Comparison of ENCODE assay signal across 11 cellular contexts in the genomic region with DNA sequence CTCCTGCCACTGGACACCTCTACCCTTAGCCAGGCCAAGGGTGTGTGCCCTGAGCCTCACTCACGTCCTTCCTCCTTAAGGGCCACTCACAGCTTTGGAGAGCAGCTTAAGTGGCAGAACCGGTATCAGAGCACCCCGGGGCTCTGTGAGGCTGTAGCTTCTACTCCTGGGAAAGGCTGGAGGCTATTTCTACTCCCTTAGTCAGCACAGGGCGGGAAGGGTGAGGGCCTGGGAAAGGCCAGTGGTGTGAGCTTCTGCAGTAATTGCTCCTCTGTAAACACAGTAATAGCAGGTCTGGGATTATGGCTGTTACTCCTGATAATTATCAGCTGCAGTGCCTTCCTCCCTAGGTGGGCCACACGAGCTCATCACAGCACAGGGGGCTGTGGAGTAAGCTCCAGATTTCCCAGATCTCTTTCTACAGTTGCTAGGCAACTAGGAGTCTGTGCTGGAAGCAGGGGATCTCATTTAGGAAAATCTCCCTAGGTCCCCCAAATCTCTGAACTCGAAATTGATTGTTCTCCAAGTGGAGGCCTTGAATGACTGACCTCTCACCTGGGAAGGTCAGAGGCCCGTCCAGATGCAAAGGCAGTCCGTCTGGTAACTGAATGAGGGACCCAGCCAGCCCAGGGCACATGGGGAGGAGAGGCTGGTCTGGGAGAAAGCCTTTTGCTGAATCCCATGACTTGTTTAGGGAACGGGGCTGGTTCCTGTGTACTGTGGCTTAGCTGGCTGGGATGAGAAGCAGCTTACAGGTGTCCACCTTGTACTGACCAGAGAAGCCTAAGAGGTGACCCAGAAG. TPM values are rescaled to one million over a fixed set of nuclear protein-coding genes. Genes with fewer than 3 reads are reported as not detected.
DNase-seq lines count a peak whose midpoint lies in the region; ATAC-seq, FAIRE-seq and TF ChIP-seq lines count a peak whose summit lies in the region.
"Had no signal": no experiment of that assay in that cellular context is flagged by ENCODE, and none has a peak within 500 bp of the region (broad histone marks: within the 10 kb centered on the region; RNA-seq: fewer than 3 reads in every experiment).

No MANE protein-coding gene starts in this region.

- H3K9ac ChIP-seq in K562 (ENCODE audit: insufficient read depth in 1 of 2, low read depth in 2 of 2, low read length in 2 of 2): peak overlapping the region in 1 of 2 experiments; percentile 70; a peak in 2 of 4 replicates

- H3K27ac Mint-ChIP-seq in Caco-2 (ENCODE audit: unreplicated experiment): peak overlapping the region; percentile 95
- H3K27ac Mint-ChIP-seq in T-helper 2 cell treated with Interferon-gamma antibody and Interleukin-4, amounts not matched to agents 5 μg/mL and 100 μg/mL, for 36 hours: no peak overlapping the region
- no peak overlapping the region for H3K27ac Mint-ChIP-seq in activated naive CD4-positive, alpha-beta T cell treated with anti-CD3 and anti-CD28 coated beads for 36 hours
- H3K27ac Mint-ChIP-seq: activated CD8-positive, alpha-beta T cell treated with anti-CD3 and anti-CD28 coated beads, Interleukin-2, amount 10 ng/mL, durations not matched to agents 7 days and 5 days had no signal

- TF ChIP-seq CTCF in Caco-2 (IDR thresholded peaks at IDR 0.05; ENCODE audit: insufficient read depth in 1 of 2, low read depth in 1 of 2, low read length in 1 of 2, severe bottlenecking in 1 of 2, unreplicated experiment in 1 of 2) (no peak), LNCaP clone FGC (IDR thresholded peaks at IDR 0.05; ENCODE audit: control insufficient read depth, extremely low read depth, insufficient read depth) (no peak), K562 (IDR thresholded peaks at IDR 0.05 in 2 of 3, conservative IDR thresholded peaks at IDR 0.05 in 1 of 3; ENCODE audit: insufficient read depth in 2 of 3, low read depth in 1 of 3, low read length in 3 of 3) (no peak), mucosa of descending colon (IDR thresholded peaks at IDR 0.05) (no peak)

- H3K9me3 Mint-ChIP-seq in Caco-2 (ENCODE audit: unreplicated experiment): no peaks in the 10 kb centered on the region
- H3K9me3 Mint-ChIP-seq in T-helper 2 cell treated with Interferon-gamma antibody and Interleukin-4, amounts not matched to agents 5 μg/mL and 100 μg/mL, for 36 hours: no peaks in the 10 kb centered on the region
- H3K9me3 Mint-ChIP-seq in activated naive CD4-positive, alpha-beta T cell treated with anti-CD3 and anti-CD28 coated beads for 36 hours: no peaks in the 10 kb centered on the region
- H3K9me3 Mint-ChIP-seq: central memory CD8-positive, alpha-beta T cell had no signal

- TF ChIP-seq EP300 in K562 (IDR thresholded peaks at IDR 0.05; ENCODE audit: low read length): no peak

- H2AFZ ChIP-seq in K562 (ENCODE audit: low read depth, low read length): no peak overlapping the region

- in situ Hi-C loops in K562 (cut with MboI): no loop called here

- H3K27ac ChIP-seq in K562 (ENCODE audit: extremely low read depth, low read depth, low read length): no peak overlapping the region

- FAIRE-seq in K562 (lab: Jason Lieb, UNC): no peak

- ATAC-seq in K562: peak; percentile 15; the same call in 2 of the 3 replicates
- peak; percentile 79 for ATAC-seq in mucosa of descending colon
- ATAC-seq in GM19328 (IDR thresholded peaks at IDR 0.05; ENCODE audit: unreplicated experiment): no peak
- ATAC-seq: activated CD8-positive, alpha-beta T cell treated with anti-CD3 and anti-CD28 coated beads, Interleukin-2, amount 10 ng/mL, durations not matched to agents 7 days and 5 days had no signal

- no peaks in the 10 kb centered on the region for H3K36me3 ChIP-seq in Caco-2 (ENCODE audit: control insufficient read depth, insufficient read depth, low read length)
- H3K36me3 ChIP-seq in K562 (ENCODE audit: control insufficient read depth, insufficient read depth, low read length): no peaks in the 10 kb centered on the region
- H3K36me3 ChIP-seq in mucosa of descending colon (ENCODE audit: low read depth): no peaks in the 10 kb centered on the region

- peaks cover 9% of the 10 kb centered on the region for H3K36me3 Mint-ChIP-seq in Caco-2 (ENCODE audit: insufficient read depth, unreplicated experiment)
- H3K36me3 Mint-ChIP-seq in T-helper 2 cell treated with Interferon-gamma antibody and Interleukin-4, amounts not matched to agents 5 μg/mL and 100 μg/mL, for 36 hours (ENCODE audit: low read depth): no peaks in the 10 kb centered on the region
- H3K36me3 Mint-ChIP-seq in activated naive CD4-positive, alpha-beta T cell treated with anti-CD3 and anti-CD28 coated beads for 36 hours (ENCODE audit: low read depth): no peaks in the 10 kb centered on the region

- 23% methylated on average over 9 of the region's 9 CpGs for WGBS in K562 (ENCODE audit: insufficient coverage, low coverage, missing lambda C conversion rate)

- H3K4me3 Mint-ChIP-seq in Caco-2 (ENCODE audit: unreplicated experiment): peak overlapping the region; percentile 43
- no peak overlapping the region for H3K4me3 Mint-ChIP-seq in T-helper 2 cell treated with Interferon-gamma antibody and Interleukin-4, amounts not matched to agents 5 μg/mL and 100 μg/mL, for 36 hours
- H3K4me3 Mint-ChIP-seq in activated naive CD4-positive, alpha-beta T cell treated with anti-CD3 and anti-CD28 coated beads for 36 hours: no peak overlapping the region
- H3K4me3 Mint-ChIP-seq: activated CD8-positive, alpha-beta T cell treated with anti-CD3 and anti-CD28 coated beads, Interleukin-2, amount 10 ng/mL, durations not matched to agents 7 days and 5 days; central memory CD8-positive, alpha-beta T cell had no signal

- DNase-seq in Caco-2 (peak; percentile 80 to 92), LNCaP clone FGC (ENCODE audit: low read depth) (peak; percentile 73), K562 (ENCODE audit: extremely low read depth in 1 of 4, low spot score in 3 of 4) (no peak), mucosa of descending colon (peak in 1 of 3 donors; percentile 32)
- DNase-seq in T-helper 2 cell treated with Interferon-gamma antibody and Interleukin-4, amounts not matched to agents 5 μg/mL and 100 μg/mL, for 36 hours (ENCODE audit: low spot score): no peak
- no peak for DNase-seq in activated naive CD4-positive, alpha-beta T cell treated with anti-CD3 and anti-CD28 coated beads for 36 hours
- no peak for DNase-seq in activated CD4-positive, alpha-beta T cell treated with anti-CD3 and anti-CD28 coated beads for 4 hours
- DNase-seq: activated CD8-positive, alpha-beta T cell treated with anti-CD3 and anti-CD28 coated beads, Interleukin-2, amount 10 ng/mL, durations not matched to agents 7 days and 5 days; stimulated activated CD4-positive, alpha-beta T cell treated with anti-CD3 and anti-CD28 coated beads, Interleukin-1b, Interleukin-23, amount 100 ng/mL, for 48 hours had no signal

- TF ChIP-seq POLR2A in K562 (conservative IDR thresholded peaks at IDR 0.05): no peak

- CTCF ChIA-PET in Caco-2 (lab: Charles Lee): interaction anchor here (0.6 to 1.5 kb wide), 5 partner anchors 13 to 236 kb away, joined by 3 to 9 read pairs (median 4); no protein-coding TSS in a partner anchor
- CTCF ChIA-PET in K562 (lab: Yijun Ruan, JAX; ENCODE audit: low intra/inter-chr PET ratio): no interaction called here
- CTCF ChIA-PET in activated naive CD4-positive, alpha-beta T cell treated with anti-CD3 and anti-CD28 coated beads for 36 hours (lab: Charles Lee): interaction anchor here (0.6 to 1.4 kb wide), 5 partner anchors 13 to 271 kb away, joined by 3 to 4 read pairs (median 3); no protein-coding TSS in a partner anchor

- BruUV-seq in Caco-2 (replicated peaks; lab: Mats Ljungman, UMichigan): no TSS peak
- BruUV-seq in K562 (replicated peaks; lab: Mats Ljungman, UMichigan): no TSS peak

- H3K27me3 Mint-ChIP-seq in Caco-2 (ENCODE audit: insufficient read depth, unreplicated experiment): no peaks in the 10 kb centered on the region
- H3K27me3 Mint-ChIP-seq in T-helper 2 cell treated with Interferon-gamma antibody and Interleukin-4, amounts not matched to agents 5 μg/mL and 100 μg/mL, for 36 hours (ENCODE audit: low read depth): peaks cover 2% of the 10 kb centered on the region
- no peaks in the 10 kb centered on the region for H3K27me3 Mint-ChIP-seq in activated naive CD4-positive, alpha-beta T cell treated with anti-CD3 and anti-CD28 coated beads for 36 hours (ENCODE audit: low read depth)

- no peak for TF ChIP-seq RAD21 in K562 (CRISPR knock-in tag; conservative IDR thresholded peaks at IDR 0.05 in 1 of 2, IDR thresholded peaks at IDR 0.05 in 1 of 2)

- no peaks in the 10 kb centered on the region for H3K9me1 ChIP-seq in K562 (ENCODE audit: control insufficient read depth, insufficient read depth, low read length)

- intact Hi-C loops in Caco-2 (cut with micrococcal nuclease; ENCODE audit: unreplicated experiment) (loop anchor here (2.0 kb wide), 2 partner anchors 13 to 17 kb away; no protein-coding TSS in a partner anchor), K562 (cut with micrococcal nuclease) (no loop called here), mucosa of descending colon (cut with DNase I, micrococcal nuclease) (no loop called here)
- intact Hi-C loops in activated naive CD4-positive, alpha-beta T cell treated with anti-CD3 and anti-CD28 coated beads for 36 hours (cut with micrococcal nuclease): no loop called here

- H3K27me3 ChIP-seq in Caco-2 (replicated peaks; ENCODE audit: control insufficient read depth, insufficient read depth, low read length): no peaks in the 10 kb centered on the region
- no peaks in the 10 kb centered on the region for H3K27me3 ChIP-seq in K562 (ENCODE audit: control insufficient read depth in 2 of 2, insufficient read depth in 2 of 2, low read length in 2 of 2)

- peaks cover 6% of the 10 kb centered on the region; the same call in 1 of the 2 replicates for H3K9me3 ChIP-seq in Caco-2
- H3K9me3 ChIP-seq in K562 (replicated peaks; ENCODE audit: control insufficient read depth, insufficient read depth, low read depth, low read length): no peaks in the 10 kb centered on the region; the same call in 1 of the 2 replicates
- no peaks in the 10 kb centered on the region for H3K9me3 ChIP-seq in mucosa of descending colon

- no peaks in the 10 kb centered on the region for H3K79me2 ChIP-seq in K562 (ENCODE audit: control insufficient read depth, insufficient read depth, low read length)

- H3K4me2 ChIP-seq in K562 (ENCODE audit: insufficient read depth, low read length): no peak overlapping the region

- H3K4me3 ChIP-seq in Caco-2 (ENCODE audit: low read depth, low read length) (no peak overlapping the region), LNCaP clone FGC (ENCODE audit: low read depth, low read length) (no peak overlapping the region), K562 (no peak overlapping the region), mucosa of descending colon (no peak overlapping the region)

- no peaks in the 10 kb centered on the region; the same call in 1 of the 2 replicates for H4K20me1 ChIP-seq in K562 (replicated peaks; ENCODE audit: control insufficient read depth, insufficient read depth, low read length)

- POLR2A ChIA-PET in Caco-2 (lab: Charles Lee): interaction anchor here (0.7 to 1.2 kb wide), 6 partner anchors 9 to 96 kb away, joined by 3 to 21 read pairs (median 4); no protein-coding TSS in a partner anchor
- POLR2A ChIA-PET in K562 (lab: Yijun Ruan, JAX): interaction anchor here (0.6 to 7.7 kb wide), 12 partner anchors 8 to 895 kb away, joined by 3 to 57 read pairs (median 4); a partner anchor contains a TSS

- H3K4me1 Mint-ChIP-seq in Caco-2 (ENCODE audit: low read depth, unreplicated experiment): peaks cover 54% of the 10 kb centered on the region
- peaks cover 7% of the 10 kb centered on the region for H3K4me1 Mint-ChIP-seq in T-helper 2 cell treated with Interferon-gamma antibody and Interleukin-4, amounts not matched to agents 5 μg/mL and 100 μg/mL, for 36 hours (ENCODE audit: low read depth)
- no peaks in the 10 kb centered on the region for H3K4me1 Mint-ChIP-seq in activated naive CD4-positive, alpha-beta T cell treated with anti-CD3 and anti-CD28 coated beads for 36 hours (ENCODE audit: low read depth)
- H3K4me1 Mint-ChIP-seq: central memory CD8-positive, alpha-beta T cell had no signal

- H3K4me1 ChIP-seq in Caco-2: peaks cover 60% of the 10 kb centered on the region
- H3K4me1 ChIP-seq in K562 (replicated peaks in 1 of 2; ENCODE audit: control insufficient read depth in 2 of 2, insufficient read depth in 2 of 2, low read length in 2 of 2): peaks cover 13 to 16% of the 10 kb centered on the region in 2 experiments
- H3K4me1 ChIP-seq in mucosa of descending colon (ENCODE audit: low read depth): peaks cover 2% of the 10 kb centered on the region

RNA-seq across cellular contexts. Expression of a gene that starts 29.3 kb away (rescaled TPM):
- total RNA-seq in Caco-2 (2022) (8.6 and 9.4 TPM in 2 replicates), K562 (2014; rRNA removed) (32.1 and 33.1 TPM in 2 replicates), K562 (2014; rRNA removed; fragmentation: Illumina TruSeq; extraction: Trizol) (9.9 and 10.9 TPM in 2 replicates), K562 (2015; rRNA removed; fragmentation: Illumina TruSeq; extraction: Trizol) (14.1 and 14.6 TPM in 2 replicates), K562 (2021) (29.8 and 30.4 TPM in 2 replicates), mucosa of descending colon (10 to 100 TPM; 15.4 to 16.7 (median 16.4) TPM)
- 21.5 and 24.6 TPM in 2 replicates for total RNA-seq in K562 (2011; cell fraction: chromatin; rRNA removed; ENCODE audit: low replicate concordance)
- total RNA-seq in K562 (2011; cell fraction: nucleolus; rRNA removed): 27.5 and 31.9 TPM in 2 replicates
- total RNA-seq in K562 (2011; cell fraction: nucleoplasm; rRNA removed): 26.3 and 27.0 TPM in 2 replicates
- polyA plus RNA-seq in K562 (2011; rRNA removed) (11.5 and 13.9 TPM in 2 replicates), K562 (2014; fragmentation: Illumina TruSeq; extraction: Trizol) (12.0 and 12.6 TPM in 2 replicates), K562 (2014; fragmentation: Nextera tagmentation; extraction: Ambion mirVana) (1 to 10 TPM; 2.4 to 2.5 TPM), K562 (2014; rRNA removed) (25.0 and 25.7 TPM in 2 replicates)
- 9.5 and 16.6 TPM in 2 replicates for polyA plus RNA-seq in K562 (2011; cell fraction: cytosol; rRNA removed)
- 19.1 and 21.0 TPM in 2 replicates for polyA plus RNA-seq in K562 (2011; cell fraction: nucleus; rRNA removed)
- polyA plus RNA-seq in K562 (2012): 18.7 and 22.8 TPM in 2 replicates
- polyA minus RNA-seq in K562 (2011; rRNA and poly(A)+ RNA removed): 10.3 and 13.4 TPM in 2 replicates
- polyA minus RNA-seq in K562 (2011; cell fraction: cytosol; rRNA and poly(A)+ RNA removed): 12.1 and 13.3 TPM in 2 replicates
- 21.1 and 33.3 TPM in 2 replicates for polyA minus RNA-seq in K562 (2011; cell fraction: nucleus; rRNA and poly(A)+ RNA removed)
- total RNA-seq in activated naive CD4-positive, alpha-beta T cell treated with anti-CD3 and anti-CD28 coated beads for 36 hours: 10 to 100 TPM; 33.5 to 34.4 TPM

Comparison
In these comparisons a context has a peak if more than half of its experiments do, and no peak if none do; other contexts are left out.
1. DNase-seq: peak in Caco-2 (2 of 2) and LNCaP clone FGC (single experiment); none in K562 (0 of 4), T-helper 2 cell treated with Interferon-gamma antibody and Interleukin-4, amounts not matched to agents 5 μg/mL and 100 μg/mL, for 36 hours (single experiment), activated naive CD4-positive, alpha-beta T cell treated with anti-CD3 and anti-CD28 coated beads for 36 hours (single experiment) and activated CD4-positive, alpha-beta T cell treated with anti-CD3 and anti-CD28 coated beads for 4 hours (0 of 2).